8 cellular contexts compared by ENCODE assay signal in genomic region chr19:48170817-48171347, GRCh38. TPM values are rescaled to one million over a fixed set of nuclear protein-coding genes. Genes with fewer than 3 reads are reported as not detected.
DNase-seq lines count a peak whose midpoint lies in the region; ATAC-seq and TF ChIP-seq lines count a peak whose summit lies in the region.

No MANE protein-coding gene starts in this region.

- peaks cover 0 to 42% of the 10 kb centered on the region in 2 donors for H3K36me3 ChIP-seq in gastroesophageal sphincter

- H3K4me1 Mint-ChIP-seq in activated T-cell treated with anti-CD3 and anti-CD28 coated beads, Interleukin-2, amount 50 U/mL, for 4 hours (ENCODE audit: low read depth): peaks cover 22% of the 10 kb centered on the region
- H3K4me1 Mint-ChIP-seq in T-helper 2 cell treated with Interferon-gamma antibody and Interleukin-4, amounts not matched to agents 5 μg/mL and 100 μg/mL, for 36 hours (ENCODE audit: low read depth): peaks cover 34% of the 10 kb centered on the region

- DNase-seq in activated T-cell treated with anti-CD3 and anti-CD28 coated beads, Interleukin-2, amount 50 U/mL, for 4 hours: no peak
- no peak for DNase-seq in activated T-cell treated with anti-CD3 and anti-CD28 coated beads for 4 hours
- no peak for DNase-seq in T-helper 2 cell treated with Interferon-gamma antibody and Interleukin-4, amounts not matched to agents 5 μg/mL and 100 μg/mL, for 36 hours (ENCODE audit: low spot score)
- DNase-seq in skeletal muscle cell (ENCODE audit: low read depth): no peak
- DNase-seq in NCI-H2196 treated with DMSO at 0.1 percent for 48 hours (lab: John Stamatoyannopoulos, UW; ENCODE audit: unreplicated experiment): no peak

- H3K4me3 Mint-ChIP-seq in activated T-cell treated with anti-CD3 and anti-CD28 coated beads, Interleukin-2, amount 50 U/mL, for 4 hours: peak overlapping the region; percentile 92
- peak overlapping the region; percentile 99 for H3K4me3 Mint-ChIP-seq in T-helper 2 cell treated with Interferon-gamma antibody and Interleukin-4, amounts not matched to agents 5 μg/mL and 100 μg/mL, for 36 hours

- H3K27ac ChIP-seq in gastroesophageal sphincter: peak overlapping the region; percentile 59 to 93 (median 90)

- H3K27me3 Mint-ChIP-seq in activated T-cell treated with anti-CD3 and anti-CD28 coated beads, Interleukin-2, amount 50 U/mL, for 4 hours (ENCODE audit: low read depth): no peaks in the 10 kb centered on the region
- H3K27me3 Mint-ChIP-seq in T-helper 2 cell treated with Interferon-gamma antibody and Interleukin-4, amounts not matched to agents 5 μg/mL and 100 μg/mL, for 36 hours (ENCODE audit: low read depth): no peaks in the 10 kb centered on the region

- H3K36me3 Mint-ChIP-seq in activated T-cell treated with anti-CD3 and anti-CD28 coated beads, Interleukin-2, amount 50 U/mL, for 4 hours (ENCODE audit: insufficient read depth): peaks cover 4% of the 10 kb centered on the region
- H3K36me3 Mint-ChIP-seq in T-helper 2 cell treated with Interferon-gamma antibody and Interleukin-4, amounts not matched to agents 5 μg/mL and 100 μg/mL, for 36 hours (ENCODE audit: low read depth): peaks cover 26% of the 10 kb centered on the region

- TF ChIP-seq CTCF in gastroesophageal sphincter (IDR thresholded peaks at IDR 0.05): no peak

- TF ChIP-seq POLR2A in gastroesophageal sphincter (IDR thresholded peaks at IDR 0.05): no peak

- no peaks in the 10 kb centered on the region for H3K9me3 Mint-ChIP-seq in activated T-cell treated with anti-CD3 and anti-CD28 coated beads, Interleukin-2, amount 50 U/mL, for 4 hours
- no peaks in the 10 kb centered on the region for H3K9me3 Mint-ChIP-seq in T-helper 2 cell treated with Interferon-gamma antibody and Interleukin-4, amounts not matched to agents 5 μg/mL and 100 μg/mL, for 36 hours

- WGBS in gastroesophageal sphincter (ENCODE audit: low coverage in 1 of 2), 2 donors: 1 to 3% methylated on average over 10 to 13 of the region's 21 CpGs

- peaks cover 0 to 22% (median 8%) of the 10 kb centered on the region in 3 donors for H3K4me1 ChIP-seq in gastroesophageal sphincter

- no peak for TF ChIP-seq EP300 in gastroesophageal sphincter (IDR thresholded peaks at IDR 0.05)

- H3K27me3 ChIP-seq in gastroesophageal sphincter: no peaks in the 10 kb centered on the region

- ATAC-seq in activated T-cell treated with anti-CD3 and anti-CD28 coated beads, Interleukin-2, amount 50 U/mL, for 4 hours: peak; percentile 4
- no peak for ATAC-seq in gastroesophageal sphincter
- no peak for ATAC-seq in GM18517 (IDR thresholded peaks at IDR 0.05; ENCODE audit: unreplicated experiment)
- no peak for ATAC-seq in GM21717 (IDR thresholded peaks at IDR 0.05; ENCODE audit: unreplicated experiment)

- H3K4me3 ChIP-seq in gastroesophageal sphincter (peak overlapping the region; percentile 60 to 83), skeletal muscle cell (ENCODE audit: low read depth, low read length) (peak overlapping the region; percentile 94)

- no peaks in the 10 kb centered on the region for H3K9me3 ChIP-seq in gastroesophageal sphincter

- H3K27ac Mint-ChIP-seq in T-helper 2 cell treated with Interferon-gamma antibody and Interleukin-4, amounts not matched to agents 5 μg/mL and 100 μg/mL, for 36 hours: peak overlapping the region; percentile 99

RNA-seq across cellular contexts. Expression of gene ZSWIM9, which starts 0.4 kb away (rescaled TPM):
- 1 to 10 TPM; 6.0 to 6.7 (median 6.5) TPM for total RNA-seq in activated T-cell treated with anti-CD3 and anti-CD28 coated beads, Interleukin-2, amount 50 U/mL, for 4 hours
- 1 to 10 TPM; 3.2 to 8.3 (median 5.7) TPM for total RNA-seq in gastroesophageal sphincter

RNA-seq across cellular contexts. Expression of gene LIG1, which starts 0.7 kb away (rescaled TPM):
- 100 to 1,000 TPM in 2 of 3 donors, 10 to 100 TPM in 1; 77.5 to 103 (median 102) TPM for total RNA-seq in activated T-cell treated with anti-CD3 and anti-CD28 coated beads, Interleukin-2, amount 50 U/mL, for 4 hours
- 10 to 100 TPM in 1 of 4 donors, 1 to 10 TPM in 3; 2.7 to 12.6 (median 7.1) TPM for total RNA-seq in gastroesophageal sphincter

Comparison
In these comparisons a context has a peak if more than half of its experiments do, and no peak if none do; other contexts are left out.
1. ATAC-seq: peak in activated T-cell treated with anti-CD3 and anti-CD28 coated beads, Interleukin-2, amount 50 U/mL, for 4 hours (2 of 2); none in gastroesophageal sphincter (single experiment), GM18517 (single experiment) and GM21717 (single experiment).
2. RNA of gene LIG1, which starts 0.7 kb away (total RNA-seq): 77.5 to 103 TPM in activated T-cell treated with anti-CD3 and anti-CD28 coated beads, Interleukin-2, amount 50 U/mL, for 4 hours; 2.7 to 12.6 TPM in gastroesophageal sphincter; every median in the first group is over 4 times any median in the second.